ENCODE assay signal across 1 cellular context in genomic region chr18:63098014-63098981, GRCh38.
TF ChIP-seq lines count a peak whose summit lies in the region.

No MANE protein-coding gene starts in this region.

TF ChIP-seq in GM12878, 131 proteins besides CTCF, POLR2A, EP300 and RAD21 (continued from another document and continues in another):
- TF ChIP-seq TBL1XR1 (IDR thresholded peaks at IDR 0.05; ENCODE audit: low read depth, low read length) (peak; percentile 67; the same call in 1 of the 2 replicates), ATF3 (IDR thresholded peaks at IDR 0.05; ENCODE audit: borderline replicate concordance, extremely low read depth, low read depth, low read length) (no peak), ZNF207 (IDR thresholded peaks at IDR 0.05; ENCODE audit: borderline replicate concordance) (no peak), MTA3 (IDR thresholded peaks at IDR 0.05; ENCODE audit: borderline replicate concordance, low read length) (peak; percentile 64; the same call in 1 of the 2 replicates), REST (IDR thresholded peaks at IDR 0.05; ENCODE audit: low read depth, low read length) (no peak), SIX5 (IDR thresholded peaks at IDR 0.05; ENCODE audit: low read depth, low read length, severe bottlenecking) (no peak), PAX8 (IDR thresholded peaks at IDR 0.05) (no peak), SIN3A (IDR thresholded peaks at IDR 0.05; ENCODE audit: low read depth, low read length) (no peak), EED (IDR thresholded peaks at IDR 0.05; ENCODE audit: low read depth) (peak; percentile 91), IRF4 (IDR thresholded peaks at IDR 0.05; ENCODE audit: low read depth, low read length) (no peak), NFIC (IDR thresholded peaks at IDR 0.05; ENCODE audit: low read depth, low read length) (peak; percentile 83), ZNF24 (IDR thresholded peaks at IDR 0.05) (no peak), ZZZ3 (IDR thresholded peaks at IDR 0.05; ENCODE audit: control insufficient read depth, insufficient read length, low read depth) (no peak), RCOR1 (conservative IDR thresholded peaks at IDR 0.05; ENCODE audit: low read depth, low read length) (no peak), RFX5 (IDR thresholded peaks at IDR 0.05; ENCODE audit: low read depth, low read length) (no peak), CUX1 (IDR thresholded peaks at IDR 0.05; ENCODE audit: insufficient replicate concordance, low read depth, low read length) (no peak), ZBTB4 (CRISPR knock-in tag; IDR thresholded peaks at IDR 0.05) (no peak), CEBPB (IDR thresholded peaks at IDR 0.05; ENCODE audit: borderline replicate concordance in 1 of 2, low read depth in 2 of 2, low read length in 2 of 2) (no peak), MTA2 (IDR thresholded peaks at IDR 0.05; ENCODE audit: low read depth) (peak; percentile 91), TAF1 (IDR thresholded peaks at IDR 0.05; ENCODE audit: borderline replicate concordance, low read depth, low read length) (0 out of 2 replicates have a peak, but pooled peaks have one; percentile 10), PKNOX1 (IDR thresholded peaks at IDR 0.05) (peak; percentile 70; the same call in 1 of the 2 replicates), TCF12 (IDR thresholded peaks at IDR 0.05; ENCODE audit: low read depth, low read length) (no peak), SRF (IDR thresholded peaks at IDR 0.05; ENCODE audit: low read depth in 2 of 2, low read length in 2 of 2) (no peak), NFYA (IDR thresholded peaks at IDR 0.05; ENCODE audit: borderline replicate concordance, low read depth, low read length) (no peak), SMARCA5 (IDR thresholded peaks at IDR 0.05) (no peak), CREB1 (IDR thresholded peaks at IDR 0.05; ENCODE audit: low read depth) (peak; percentile 28; the same call in 1 of the 2 replicates), POLR2AphosphoS2 (IDR thresholded peaks at IDR 0.05; ENCODE audit: low read depth, low read length) (no peak), RUNX3 (IDR thresholded peaks at IDR 0.05; ENCODE audit: low read length) (peak; percentile 98), FOS (IDR thresholded peaks at IDR 0.05; ENCODE audit: borderline replicate concordance, extremely low read depth, insufficient read length) (no peak), TCF3 (IDR thresholded peaks at IDR 0.05; ENCODE audit: borderline replicate concordance, insufficient read depth, low read depth, low read length) (peak; percentile 25; the same call in 1 of the 2 replicates), NBN (IDR thresholded peaks at IDR 0.05) (peak; percentile 90), HCFC1 (IDR thresholded peaks at IDR 0.05; ENCODE audit: low read length) (no peak), KLF5 (IDR thresholded peaks at IDR 0.05; ENCODE audit: partially characterized antibody) (no peak), BRCA1 (IDR thresholded peaks at IDR 0.05; ENCODE audit: low read depth, low read length) (no peak), STAT3 (IDR thresholded peaks at IDR 0.05; ENCODE audit: low read depth, low read length) (0 out of 2 replicates have a peak, but pooled peaks have one; percentile 51), ZBTB33 (IDR thresholded peaks at IDR 0.05) (no peak), ATF2 (IDR thresholded peaks at IDR 0.05; ENCODE audit: low read length) (peak; percentile 72; the same call in 1 of the 2 replicates), MYB (IDR thresholded peaks at IDR 0.05; ENCODE audit: borderline replicate concordance, low read depth, low read length) (0 out of 2 replicates have a peak, but pooled peaks have one; percentile 46), ASH2L (IDR thresholded peaks at IDR 0.05; ENCODE audit: borderline replicate concordance, low read depth) (no peak), SKIL (IDR thresholded peaks at IDR 0.05; ENCODE audit: low read depth, poor library complexity, severe bottlenecking) (peak; percentile 68), LARP7 (IDR thresholded peaks at IDR 0.05) (no peak)
